13 cellular contexts compared by ENCODE assay signal in the genomic region with DNA sequence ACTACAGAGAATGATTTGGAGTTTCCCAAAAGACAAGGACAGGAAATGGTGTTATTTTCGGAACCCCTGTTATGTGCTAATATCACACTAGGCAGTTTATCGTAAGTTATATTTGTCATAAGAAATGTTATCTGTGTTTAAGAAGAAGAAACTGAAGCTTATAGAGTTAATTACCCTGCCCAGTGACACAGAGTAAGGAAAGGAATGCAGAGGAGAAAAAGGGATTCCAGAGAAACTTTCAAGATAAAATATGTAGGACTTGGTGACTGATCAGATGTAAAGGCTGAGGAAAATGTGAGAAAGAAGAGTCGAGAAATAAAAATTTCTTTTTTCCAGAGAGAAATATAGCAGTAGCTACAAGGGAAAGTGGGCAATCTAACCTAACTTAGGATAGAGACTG.
DNase-seq lines count a peak whose midpoint lies in the region; ATAC-seq and TF ChIP-seq lines count a peak whose summit lies in the region.
"Had no signal": no experiment of that assay in that cellular context is flagged by ENCODE, and none has a peak within 500 bp of the region (broad histone marks: within the 10 kb centered on the region; RNA-seq: fewer than 3 reads in every experiment).

No MANE protein-coding gene starts in this region.

- peaks cover 10% of the 10 kb centered on the region for H3K4me1 Mint-ChIP-seq in activated naive CD8-positive, alpha-beta T cell (ENCODE audit: low read depth)
- peaks cover 8% of the 10 kb centered on the region for H3K4me1 Mint-ChIP-seq in activated naive CD8-positive, alpha-beta T cell treated with anti-CD3 and anti-CD28 coated beads for 36 hours
- H3K4me1 Mint-ChIP-seq in activated naive CD8-positive, alpha-beta T cell treated with anti-CD3 and anti-CD28 coated beads, Interleukin-2, amount 50 U/mL, for 24 hours: no peaks in the 10 kb centered on the region
- peaks cover 3% of the 10 kb centered on the region for H3K4me1 Mint-ChIP-seq in memory B cell
- H3K4me1 Mint-ChIP-seq: B cell had no signal

- H3K27me3 ChIP-seq in osteoblast (ENCODE audit: insufficient read depth, low read length): no peaks in the 10 kb centered on the region
- H3K27me3 ChIP-seq: MG63 had no signal

- peaks cover 5% of the 10 kb centered on the region for H3K79me2 ChIP-seq in osteoblast (ENCODE audit: insufficient read depth, low read length)

- no peak overlapping the region for H3K4me3 Mint-ChIP-seq in activated naive CD8-positive, alpha-beta T cell
- H3K4me3 Mint-ChIP-seq in activated naive CD8-positive, alpha-beta T cell treated with anti-CD3 and anti-CD28 coated beads for 36 hours: no peak overlapping the region
- no peak overlapping the region for H3K4me3 Mint-ChIP-seq in activated naive CD8-positive, alpha-beta T cell treated with anti-CD3 and anti-CD28 coated beads, Interleukin-2, amount 50 U/mL, for 24 hours
- H3K4me3 Mint-ChIP-seq in memory B cell: no peak overlapping the region
- H3K4me3 Mint-ChIP-seq: B cell; CD8-positive, alpha-beta memory T cell had no signal

- H3K9me3 ChIP-seq in osteoblast (ENCODE audit: low read depth, low read length): no peaks in the 10 kb centered on the region
- H3K9me3 ChIP-seq: MG63 had no signal

- H3K9me3 Mint-ChIP-seq in activated naive CD8-positive, alpha-beta T cell (ENCODE audit: low read depth): peaks cover 4% of the 10 kb centered on the region
- peaks cover 5% of the 10 kb centered on the region for H3K9me3 Mint-ChIP-seq in activated naive CD8-positive, alpha-beta T cell treated with anti-CD3 and anti-CD28 coated beads for 36 hours
- no peaks in the 10 kb centered on the region for H3K9me3 Mint-ChIP-seq in activated naive CD8-positive, alpha-beta T cell treated with anti-CD3 and anti-CD28 coated beads, Interleukin-2, amount 50 U/mL, for 24 hours
- no peaks in the 10 kb centered on the region for H3K9me3 Mint-ChIP-seq in memory B cell

- no peak overlapping the region for H3K4me3 ChIP-seq in osteoblast (ENCODE audit: insufficient read depth, low read length)
- H3K4me3 ChIP-seq: MG63 had no signal

- H4K20me1 ChIP-seq in osteoblast (ENCODE audit: insufficient read depth, low read length): no peaks in the 10 kb centered on the region

- no peak overlapping the region for H3K27ac ChIP-seq in osteoblast (ENCODE audit: low read depth, low read length)
- H3K27ac ChIP-seq: RWPE1 had no signal

- ATAC-seq in activated naive CD8-positive, alpha-beta T cell treated with anti-CD3 and anti-CD28 coated beads, Interleukin-2, amount 50 U/mL, for 24 hours: no peak
- ATAC-seq in memory B cell (ENCODE audit: low read depth): no peak
- ATAC-seq in GM21737 (IDR thresholded peaks at IDR 0.05; ENCODE audit: unreplicated experiment): no peak

- H2AFZ ChIP-seq in osteoblast (ENCODE audit: low read length): no peak overlapping the region

- no peaks in the 10 kb centered on the region for H3K27me3 Mint-ChIP-seq in activated naive CD8-positive, alpha-beta T cell
- no peaks in the 10 kb centered on the region for H3K27me3 Mint-ChIP-seq in activated naive CD8-positive, alpha-beta T cell treated with anti-CD3 and anti-CD28 coated beads for 36 hours
- H3K27me3 Mint-ChIP-seq in activated naive CD8-positive, alpha-beta T cell treated with anti-CD3 and anti-CD28 coated beads, Interleukin-2, amount 50 U/mL, for 24 hours: no peaks in the 10 kb centered on the region
- H3K27me3 Mint-ChIP-seq in memory B cell: no peaks in the 10 kb centered on the region
- H3K27me3 Mint-ChIP-seq: B cell; CD8-positive, alpha-beta memory T cell had no signal

- peaks cover 30% of the 10 kb centered on the region for H3K36me3 Mint-ChIP-seq in activated naive CD8-positive, alpha-beta T cell
- peaks cover 33% of the 10 kb centered on the region for H3K36me3 Mint-ChIP-seq in activated naive CD8-positive, alpha-beta T cell treated with anti-CD3 and anti-CD28 coated beads for 36 hours
- H3K36me3 Mint-ChIP-seq in activated naive CD8-positive, alpha-beta T cell treated with anti-CD3 and anti-CD28 coated beads, Interleukin-2, amount 50 U/mL, for 24 hours (ENCODE audit: low read depth): peaks cover 34% of the 10 kb centered on the region
- peaks cover 28% of the 10 kb centered on the region for H3K36me3 Mint-ChIP-seq in memory B cell

- TF ChIP-seq CTCF in osteoblast (IDR thresholded peaks at IDR 0.05; ENCODE audit: extremely low read depth, low read depth, low read length): no peak

- DNase-seq in activated naive CD8-positive, alpha-beta T cell treated with anti-CD3 and anti-CD28 coated beads for 36 hours: no peak
- DNase-seq in activated naive CD8-positive, alpha-beta T cell treated with anti-CD3 and anti-CD28 coated beads, Interleukin-2, amount 50 U/mL, for 24 hours: no peak
- DNase-seq in memory B cell (ENCODE audit: low spot score in 2 of 2) (no peak), dedifferentiated amniotic fluid mesenchymal stem cell (ENCODE audit: extremely low spot score) (no peak), osteoblast (ENCODE audit: insufficient read length, low spot score, missing footprints) (no peak)
- DNase-seq: CD8-positive, alpha-beta memory T cell; MG63; NCI-H1092 treated with DMSO at 0.1 percent for 48 hours; NCI-H187 had no signal

- H3K4me1 ChIP-seq in osteoblast (ENCODE audit: insufficient read depth, low read length): peaks cover 4% of the 10 kb centered on the region

- no peak overlapping the region for H3K4me2 ChIP-seq in osteoblast (ENCODE audit: insufficient read depth, low read length)

- H3K27ac Mint-ChIP-seq in activated naive CD8-positive, alpha-beta T cell: peak overlapping the region; percentile 1
- no peak overlapping the region for H3K27ac Mint-ChIP-seq in activated naive CD8-positive, alpha-beta T cell treated with anti-CD3 and anti-CD28 coated beads for 36 hours
- H3K27ac Mint-ChIP-seq in activated naive CD8-positive, alpha-beta T cell treated with anti-CD3 and anti-CD28 coated beads, Interleukin-2, amount 50 U/mL, for 24 hours: peak overlapping the region; percentile 17
- H3K27ac Mint-ChIP-seq in memory B cell: peak overlapping the region; percentile 25
- H3K27ac Mint-ChIP-seq: B cell had no signal

- H3K36me3 ChIP-seq in osteoblast (ENCODE audit: insufficient read depth, low read length): peaks cover 8% of the 10 kb centered on the region
- H3K36me3 ChIP-seq: MG63 had no signal
